ENCODE assay signal across 29 cellular contexts in the genomic region with DNA sequence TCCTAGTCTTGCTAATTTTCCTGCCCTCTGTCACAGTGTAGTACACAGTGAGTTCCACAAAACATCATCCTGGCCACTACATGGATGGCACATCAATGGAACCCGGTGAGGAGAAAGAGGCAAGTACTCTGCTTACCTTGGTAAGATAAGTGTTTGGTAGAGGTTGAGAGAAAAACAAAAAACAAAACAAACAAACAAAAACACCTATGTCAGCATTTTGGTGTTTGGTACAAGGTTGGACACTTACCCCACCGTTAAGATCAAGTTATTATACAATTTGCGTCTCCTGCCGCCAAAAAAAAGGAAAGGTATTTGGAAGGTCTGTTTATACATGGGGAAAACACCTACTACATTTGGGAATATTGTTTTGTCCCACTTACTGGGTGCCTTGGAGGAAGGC.
"Had no signal": no experiment of that assay in that cellular context is flagged by ENCODE, and none has a peak within 500 bp of the region (broad histone marks: within the 10 kb centered on the region; RNA-seq: fewer than 3 reads in every experiment).

No MANE protein-coding gene starts in this region.

- H3K4me2 ChIP-seq: neural progenitor cell, smooth muscle cell had no signal

- H3K36me3 ChIP-seq: neural progenitor cell, ovary, suprapubic skin, transverse colon, upper lobe of right lung, vagina had no signal

- H3K4me1 ChIP-seq: neural progenitor cell, parathyroid adenoma, psoas muscle, spleen, suprapubic skin, testis, tibial artery, transverse colon, upper lobe of right lung, vagina had no signal

- H2AFZ ChIP-seq: neural progenitor cell, parathyroid adenoma had no signal

- H3K79me2 ChIP-seq: parathyroid adenoma had no signal

- H3K9me3 ChIP-seq: testis, vagina had no signal

- ATAC-seq: naive thymus-derived CD4-positive, alpha-beta T cell; natural killer cell; psoas muscle; right cardiac atrium; sciatic nerve; stimulated activated memory B cell treated with anti-CD40 and anti-IgM and Interleukin-4, amounts not matched to agents 10 μg/mL and 1 μg/mL and 100 μg/mL, for 72 hours; stimulated activated naive CD8-positive, alpha-beta T cell treated with anti-CD3 and anti-CD28 coated beads, Interleukin-15, amount 100 ng/mL, for 72 hours; stimulated activated naive CD8-positive, alpha-beta T cell treated with anti-CD3 and anti-CD28 coated beads, Interleukin-15, Interleukin-2, amounts not matched to agents 100 U/mL and 50 U/mL, for 24 hours; upper lobe of right lung had no signal

- H3K9ac ChIP-seq: neural progenitor cell, parathyroid adenoma had no signal

- H3K4me3 ChIP-seq: neural progenitor cell, ovary, psoas muscle, skin epidermis, smooth muscle cell, spleen, suprapubic skin, testis, tibial artery, transverse colon, upper lobe of right lung, vagina had no signal

- H3K27ac ChIP-seq: neural progenitor cell, ovary, parathyroid adenoma, psoas muscle, skin epidermis, spleen, suprapubic skin, testis, tibial artery, transverse colon, upper lobe of right lung, vagina had no signal

- H3K27me3 ChIP-seq: neural progenitor cell, ovary, spleen, suprapubic skin, testis, tibial artery, transverse colon, upper lobe of right lung, vagina had no signal

- DNase-seq: naive thymus-derived CD4-positive, alpha-beta T cell; natural killer cell; occipital lobe; ovary; posterior cingulate gyrus; psoas muscle; right cardiac atrium; spleen; stimulated activated CD4-positive, alpha-beta T cell treated with anti-CD3 and anti-CD28 coated beads, Interleukin-12 subunit alpha, Interleukin-12 subunit beta, amount 100 ng/mL, for 4 hours; stimulated activated CD4-positive, alpha-beta T cell treated with anti-CD3 and anti-CD28 coated beads, Interleukin-1b, Interleukin-23, amount 100 ng/mL, for 48 hours; stimulated activated CD4-positive, alpha-beta T cell treated with anti-CD3 and anti-CD28 coated beads, Interleukin-4, amount 100 ng/mL, for 1 hour; stimulated activated CD4-positive, alpha-beta T cell treated with anti-CD3 and anti-CD28 coated beads, Interleukin-4, amount 100 ng/mL, for 4 hours; stimulated activated CD8-positive, alpha-beta memory T cell treated with anti-CD3 and anti-CD28 coated beads, Interleukin-4, amount 100 ng/mL, for 48 hours; stimulated activated naive CD4-positive, alpha-beta T cell; stimulated activated naive CD8-positive, alpha-beta T cell treated with anti-CD3 and anti-CD28 coated beads, Interleukin-15, amount 100 ng/mL, for 72 hours; stimulated activated naive CD8-positive, alpha-beta T cell treated with anti-CD3 and anti-CD28 coated beads, Interleukin-15, Interleukin-2, amounts not matched to agents 100 U/mL and 50 U/mL, for 24 hours; substantia nigra; testis; tibial artery; transverse colon; upper lobe of right lung had no signal
